ENCODE assay signal across 19 cellular contexts in the genomic region with DNA sequence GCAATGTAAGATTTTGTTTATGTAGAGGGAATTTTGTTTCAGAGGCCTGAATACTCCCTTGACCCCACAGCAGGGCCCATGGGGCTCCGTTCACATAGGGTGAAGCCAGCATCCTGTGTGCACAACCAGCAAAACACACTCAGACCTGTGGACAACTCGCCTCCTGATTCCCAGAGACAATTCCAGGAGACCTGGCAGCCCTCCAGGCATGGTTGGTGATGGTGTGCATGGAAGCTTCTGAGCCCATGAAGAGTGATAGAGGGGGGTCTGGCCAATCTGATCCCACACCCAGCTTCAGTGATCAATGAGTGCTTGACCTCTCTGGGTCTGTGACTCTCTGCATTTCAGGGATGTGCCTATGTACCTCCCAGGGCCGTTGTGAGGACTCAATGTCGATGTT.
"Had no signal": no experiment of that assay in that cellular context is flagged by ENCODE, and none has a peak within 500 bp of the region (broad histone marks: within the 10 kb centered on the region; RNA-seq: fewer than 3 reads in every experiment).

No MANE protein-coding gene starts in this region.

- H3K27me3 ChIP-seq: ovary, right atrium auricular region, right lobe of liver, transverse colon, uterus had no signal

- H3K36me3 ChIP-seq: heart left ventricle, left ventricle myocardium inferior, ovary, right atrium auricular region, right lobe of liver, transverse colon, uterus had no signal

- H3K4me3 ChIP-seq: heart left ventricle, left ventricle myocardium inferior, lung, mucosa of descending colon, ovary, right atrium auricular region, right lobe of liver, transverse colon, uterus had no signal

- H3K9me3 ChIP-seq: heart left ventricle, left ventricle myocardium inferior, mucosa of descending colon, ovary, right atrium auricular region, right lobe of liver, transverse colon, uterus had no signal

- H3K4me1 ChIP-seq: heart left ventricle, left ventricle myocardium inferior, right lobe of liver, transverse colon, uterus had no signal

- FAIRE-seq: islet of Langerhans had no signal

- H3K27ac ChIP-seq: heart left ventricle, left ventricle myocardium inferior, ovary, right atrium auricular region, right lobe of liver, transverse colon, uterus had no signal

- DNase-seq: heart left ventricle; hypothalamus; immature natural killer cell; left ventricle myocardium inferior; midbrain; mucosa of descending colon; naive thymus-derived CD4-positive, alpha-beta T cell; ovary; right lobe of liver; stimulated activated CD4-positive, alpha-beta T cell treated with anti-CD3 and anti-CD28 coated beads, Interleukin-4, amount 100 ng/mL, for 24 hours; stimulated activated naive CD4-positive, alpha-beta T cell; substantia nigra; transverse colon; uterus had no signal

- ATAC-seq: mucosa of descending colon; naive thymus-derived CD4-positive, alpha-beta T cell; natural killer cell treated with Interleukin-12 subunit alpha and Interleukin-12 subunit beta and Interleukin-15 and Interleukin-18, amount 100 ng/mL, for 72 hours; right lobe of liver; stimulated activated effector memory CD8-positive, alpha-beta T cell treated with anti-CD3 and anti-CD28 coated beads, Interleukin-12 subunit alpha, Interleukin-12 subunit beta, amount 100 ng/mL, for 72 hours had no signal
